8 cellular contexts compared by ENCODE assay signal in the genomic region with DNA sequence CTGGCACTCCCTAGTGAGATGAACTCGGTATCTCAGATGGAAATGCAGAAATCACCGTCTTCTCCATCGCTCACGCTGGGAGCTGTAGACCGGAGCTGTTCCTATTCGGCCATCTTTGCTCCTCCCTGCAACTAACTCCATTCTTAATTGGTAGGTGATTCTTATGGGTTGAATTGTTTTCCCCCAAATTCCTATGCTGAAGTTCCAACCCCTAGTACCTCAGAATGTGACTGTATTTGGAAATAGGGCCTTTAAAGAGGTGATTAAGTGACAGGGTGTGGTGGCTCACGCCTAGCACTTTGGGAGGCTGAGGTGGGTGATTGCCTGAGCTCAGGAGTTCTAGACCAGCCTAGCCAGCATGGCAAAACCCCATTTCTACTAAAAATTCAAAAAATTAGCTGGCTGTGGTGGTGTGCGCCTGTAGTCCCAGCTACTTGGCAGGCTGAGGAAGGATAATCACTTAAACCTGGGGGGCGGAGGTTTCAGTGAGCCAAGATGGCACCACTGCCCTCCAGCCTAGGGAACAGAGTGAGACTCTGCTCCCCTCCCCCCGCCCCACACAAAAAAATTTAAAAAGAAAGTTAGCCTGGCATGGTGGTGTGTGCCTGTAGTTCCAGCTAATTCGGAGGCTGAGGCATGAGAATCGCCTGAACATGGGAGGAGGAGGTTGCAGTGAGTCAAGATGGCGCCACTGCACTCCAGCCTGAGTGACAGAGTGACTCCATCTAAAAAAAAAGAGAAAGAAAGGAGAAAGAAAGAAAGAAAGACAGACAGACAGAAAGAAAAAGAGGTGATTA. TPM values are rescaled to one million over a fixed set of nuclear protein-coding genes. Genes with fewer than 3 reads are reported as not detected.
DNase-seq lines count a peak whose midpoint lies in the region; ATAC-seq and TF ChIP-seq lines count a peak whose summit lies in the region.

No MANE protein-coding gene starts in this region.

- H3K27me3 Mint-ChIP-seq in CD14-positive monocyte (ENCODE audit: low read depth in 3 of 3) = no peaks in the 10 kb centered on the region
- no peaks in the 10 kb centered on the region for H3K27me3 Mint-ChIP-seq in chondrocyte (ENCODE audit: low read depth)

- H3K4me1 ChIP-seq in KMS-11 (ENCODE audit: low read depth, poor library complexity, severe bottlenecking) (peaks cover 28% of the 10 kb centered on the region), mucosa of stomach (ENCODE audit: control insufficient read depth, insufficient read depth, low read length) (peaks cover 10% of the 10 kb centered on the region)

- H3K4me3 ChIP-seq in KMS-11 (IDR thresholded peaks at IDR 0.05; ENCODE audit: insufficient read depth, low read depth, low read length) = no peak overlapping the region
- H3K4me3 ChIP-seq in mucosa of stomach (ENCODE audit: low read length) = peak overlapping the region; percentile 47

- no peaks in the 10 kb centered on the region for H3K9me3 ChIP-seq in mucosa of stomach (ENCODE audit: control insufficient read depth, low read length)

- H3K36me3 ChIP-seq in KMS-11 (ENCODE audit: insufficient read depth) = no peaks in the 10 kb centered on the region
- no peaks in the 10 kb centered on the region for H3K36me3 ChIP-seq in mucosa of stomach (ENCODE audit: control insufficient read depth, insufficient read depth, low read length)

- H3K27me3 ChIP-seq in KMS-11 (ENCODE audit: insufficient read depth, low read depth) (no peaks in the 10 kb centered on the region), mucosa of stomach (ENCODE audit: control insufficient read depth, insufficient read depth, low read length) (no peaks in the 10 kb centered on the region)

- peak overlapping the region; percentile 79 for H3K4me2 ChIP-seq in KMS-11

- H3K36me3 Mint-ChIP-seq in CD14-positive monocyte (no peaks in the 10 kb centered on the region), chondrocyte (ENCODE audit: low read depth) (no peaks in the 10 kb centered on the region)

- peaks cover 0 to 7% (median 4%) of the 10 kb centered on the region in 7 donors for H3K9me3 Mint-ChIP-seq in CD14-positive monocyte
- H3K9me3 Mint-ChIP-seq in chondrocyte (ENCODE audit: low read depth) = peaks cover 13% of the 10 kb centered on the region

- TF ChIP-seq CTCF in CD14-positive monocyte (IDR thresholded peaks at IDR 0.05) = no peak
- TF ChIP-seq CTCF in KMS-11 (conservative IDR thresholded peaks at IDR 0.05; ENCODE audit: low read depth, low read length) = no peak
- no peak for TF ChIP-seq CTCF in chondrocyte (IDR thresholded peaks at IDR 0.05)

- peak overlapping the region; percentile 90 for H3K27ac ChIP-seq in KMS-11

- DNase-seq in CD14-positive monocyte (ENCODE audit: low spot score) (no peak), chondrocyte (ENCODE audit: low spot score) (no peak), globus pallidus (ENCODE audit: low spot score) (no peak)
- no peak for DNase-seq in activated CD4-positive, CD25-positive, alpha-beta regulatory T cell treated with anti-CD3 and anti-CD28 coated beads, Interleukin-2, amount 50 U/mL, for 72 hours

- H3K9ac ChIP-seq in KMS-11 (peak overlapping the region; percentile 92), mucosa of stomach (ENCODE audit: low read length) (peak overlapping the region; percentile 58)

- no peak for ATAC-seq in GM21381 (IDR thresholded peaks at IDR 0.05; ENCODE audit: unreplicated experiment)
- no peak for ATAC-seq in HG02852 (IDR thresholded peaks at IDR 0.05; ENCODE audit: unreplicated experiment)

- peak overlapping the region; percentile 50 for H2AFZ ChIP-seq in KMS-11 (ENCODE audit: low read depth)

- intact Hi-C loops in CD14-positive monocyte (cut with micrococcal nuclease) = no loop called here

- no peak overlapping the region for H3K27ac Mint-ChIP-seq in CD14-positive monocyte
- peak overlapping the region; percentile 58 for H3K27ac Mint-ChIP-seq in chondrocyte (ENCODE audit: unreplicated experiment)

- H4K20me1 ChIP-seq in KMS-11 (ENCODE audit: insufficient read depth) = no peaks in the 10 kb centered on the region

- peaks cover 43% of the 10 kb centered on the region for H3K79me2 ChIP-seq in KMS-11 (ENCODE audit: insufficient read depth, low read depth)

- peaks cover 5% of the 10 kb centered on the region for H3K4me1 Mint-ChIP-seq in CD14-positive monocyte
- peaks cover 4% of the 10 kb centered on the region for H3K4me1 Mint-ChIP-seq in chondrocyte (ENCODE audit: low read depth)

- peak overlapping the region; percentile 84 for H3K4me3 Mint-ChIP-seq in CD14-positive monocyte
- H3K4me3 Mint-ChIP-seq in chondrocyte (ENCODE audit: unreplicated experiment) = no peak overlapping the region

RNA-seq across cellular contexts. Expression of a gene that starts 25.2 kb away (rescaled TPM):
- polyA plus RNA-seq in CD14-positive monocyte = 1 to 10 TPM; 5.1 to 6.3 TPM
- total RNA-seq in chondrocyte = 26.2 to 51.1 TPM (median 28.7 TPM) in 3 replicates

RNA-seq across cellular contexts. Expression of a gene that starts 36.6 kb away (rescaled TPM):
- polyA plus RNA-seq in CD14-positive monocyte = 1 to 10 TPM in 1 of 2 donors, under 1 TPM in 1; 0.81 to 2.3 TPM
- 7.7 to 28.9 TPM (median 9.7 TPM) in 3 replicates for total RNA-seq in chondrocyte
